In genomic region chr12:119328111-119328510, GRCh38 we compare ENCODE assay signal across 10 cellular contexts. TPM values are rescaled to one million over a fixed set of nuclear protein-coding genes. Genes with fewer than 3 reads are reported as not detected.
DNase-seq lines count a peak whose midpoint lies in the region; ATAC-seq and TF ChIP-seq lines count a peak whose summit lies in the region.
"Had no signal": no experiment of that assay in that cellular context is flagged by ENCODE, and none has a peak within 500 bp of the region (broad histone marks: within the 10 kb centered on the region; RNA-seq: fewer than 3 reads in every experiment).

No MANE protein-coding gene starts in this region.

- no peak for TF ChIP-seq EP300 in suprapubic skin (IDR thresholded peaks at IDR 0.05)

- peak; percentile 66 for DNase-seq in BE2C
- DNase-seq in SHP77 treated with DMSO at 0.1 percent for 48 hours (lab: John Stamatoyannopoulos, UW) = peak; percentile 19
- peak; percentile 54 for DNase-seq in iPS DF 6.9 (ENCODE audit: low read depth, low spot score)
- DNase-seq in suprapubic skin (ENCODE audit: low spot score in 2 of 2) = no peak
- no peak for DNase-seq in T-helper 2 cell
- no peak for DNase-seq in NK-92 treated with Interleukin-12 subunit alpha and Interleukin-12 subunit beta, amount 100 ng/mL, for 24 hours (lab: John Stamatoyannopoulos, UW)
- DNase-seq: activated CD4-positive, alpha-beta T cell treated with anti-CD3 and anti-CD28 coated beads for 1 hour had no signal

- TF ChIP-seq POLR2A in suprapubic skin (IDR thresholded peaks at IDR 0.05) = no peak

- H3K27ac ChIP-seq in iPS DF 6.9 (ENCODE audit: low read length) (no peak overlapping the region), suprapubic skin (no peak overlapping the region)

- no peaks in the 10 kb centered on the region for H3K36me3 ChIP-seq in BE2C
- no peaks in the 10 kb centered on the region for H3K36me3 ChIP-seq in iPS DF 6.9 (ENCODE audit: control insufficient read depth, insufficient read depth, low read length)
- H3K36me3 ChIP-seq in suprapubic skin = no peaks in the 10 kb centered on the region

- H3K9me3 ChIP-seq in BE2C (no peaks in the 10 kb centered on the region), iPS DF 6.9 (ENCODE audit: control insufficient read depth, insufficient read depth, low read length) (no peaks in the 10 kb centered on the region), suprapubic skin (no peaks in the 10 kb centered on the region)

- TF ChIP-seq CTCF in BE2C (IDR thresholded peaks at IDR 0.05; ENCODE audit: low read depth, low read length) (peak; percentile 79), suprapubic skin (IDR thresholded peaks at IDR 0.05) (peak in 1 of 2 donors; percentile 30)

- no peak overlapping the region for H3K4me3 ChIP-seq in BE2C (ENCODE audit: low read depth, low read length)
- no peak overlapping the region for H3K4me3 ChIP-seq in iPS DF 6.9 (ENCODE audit: low read length)
- H3K4me3 ChIP-seq in suprapubic skin = no peak overlapping the region

- no CpG with 5 or more reads among the region's 3 CpGs for WGBS in iPS DF 6.9 (ENCODE audit: insufficient coverage, insufficient read length)
- WGBS in suprapubic skin = 48% methylated on average over 3 of the region's 3 CpGs

- ATAC-seq in GM19351 (IDR thresholded peaks at IDR 0.05; ENCODE audit: unreplicated experiment) = peak; percentile 58
- ATAC-seq in HG02973 (IDR thresholded peaks at IDR 0.05; ENCODE audit: unreplicated experiment) = no peak

- H3K4me1 ChIP-seq in BE2C (no peaks in the 10 kb centered on the region), iPS DF 6.9 (ENCODE audit: control insufficient read depth, insufficient read depth, low read length) (no peaks in the 10 kb centered on the region), suprapubic skin (peaks cover 14% of the 10 kb centered on the region)

- H3K27me3 ChIP-seq in BE2C = no peaks in the 10 kb centered on the region
- no peaks in the 10 kb centered on the region for H3K27me3 ChIP-seq in iPS DF 6.9 (ENCODE audit: control insufficient read depth, insufficient read depth, low read length)
- peaks cover 7% of the 10 kb centered on the region for H3K27me3 ChIP-seq in suprapubic skin

RNA-seq across cellular contexts. Expression of gene CCDC60, which starts 6.4 kb away (rescaled TPM):
- not detected for polyA plus RNA-seq in BE2C (2012; ENCODE audit: insufficient read depth, insufficient read length, low read depth)
- not detected for total RNA-seq in suprapubic skin
- total RNA-seq: M059J had no signal

Comparison
In these comparisons a context has a peak if more than half of its experiments do, and no peak if none do; other contexts are left out.
1. DNase-seq: peak in BE2C (single experiment), SHP77 treated with DMSO at 0.1 percent for 48 hours (single experiment) and iPS DF 6.9 (single experiment); none in suprapubic skin (0 of 2), T-helper 2 cell (0 of 5) and NK-92 treated with Interleukin-12 subunit alpha and Interleukin-12 subunit beta, amount 100 ng/mL, for 24 hours (single experiment).